ENCODE assay signal across 8 cellular contexts in genomic region chr13:41017153-41017552, GRCh38. TPM values are rescaled to one million over a fixed set of nuclear protein-coding genes. Genes with fewer than 3 reads are reported as not detected.
DNase-seq lines count a peak whose midpoint lies in the region; ATAC-seq and TF ChIP-seq lines count a peak whose summit lies in the region.

No MANE protein-coding gene starts in this region.

- peaks cover 28% of the 10 kb centered on the region for H3K4me1 ChIP-seq in Panc1 (ENCODE audit: control insufficient read depth, insufficient read depth, low read length)

- H3K9me3 ChIP-seq in Panc1 (ENCODE audit: control insufficient read depth, insufficient read depth, low read depth, low read length), result no peaks in the 10 kb centered on the region

- no peaks in the 10 kb centered on the region for H3K36me3 ChIP-seq in Panc1 (ENCODE audit: control insufficient read depth, insufficient read depth, low read length)

- BruUV-seq in Panc1 (replicated peaks; lab: Mats Ljungman, UMichigan), result no TSS peak

- POLR2A ChIA-PET in Panc1 (lab: Charles Lee), result no interaction called here

- in situ Hi-C loops in Panc1 (cut with HindIII; ENCODE audit: low pct_unique_long_range_greater_than_20kb, low sequenced_read_pairs), result no loop called here

- H3K27me3 ChIP-seq in Panc1 (ENCODE audit: control insufficient read depth, insufficient read depth, low read length), result no peaks in the 10 kb centered on the region

- no peak for TF ChIP-seq CTCF in Panc1 (IDR thresholded peaks at IDR 0.05)
- no peak for TF ChIP-seq CTCF in epithelial cell of esophagus (IDR thresholded peaks at IDR 0.05; ENCODE audit: insufficient read depth, low read depth, low read length, missing control alignments)

- ATAC-seq in GM21423 (IDR thresholded peaks at IDR 0.05; ENCODE audit: unreplicated experiment) (peak; percentile 33), Panc1 (peak; percentile 86)

- H3K4me3 ChIP-seq in Panc1 (ENCODE audit: low read depth in 2 of 2, low read length in 2 of 2) (peak overlapping the region in 1 of 2 experiments; percentile 30; a peak in 1 of 4 replicates), epithelial cell of esophagus (ENCODE audit: low read length) (peak overlapping the region; percentile 61)

- CTCF ChIA-PET in Panc1 (lab: Charles Lee), result no interaction called here

- DNase-seq in Panc1 (ENCODE audit: low read depth, low spot score) (no peak), epithelial cell of esophagus (ENCODE audit: low read depth) (peak; percentile 44), NCI-H2171 (lab: John Stamatoyannopoulos, UW) (no peak), NCI-H187 (lab: John Stamatoyannopoulos, UW) (no peak), cerebellar cortex (ENCODE audit: low spot score) (no peak)
- DNase-seq in stimulated activated CD8-positive, alpha-beta memory T cell treated with anti-CD3 and anti-CD28 coated beads, Interleukin-4, amount 100 ng/mL, for 48 hours, result peak; percentile 38
- no peak for DNase-seq in stimulated activated CD4-positive, alpha-beta T cell treated with anti-CD3 and anti-CD28 coated beads, Interleukin-4, amount 100 ng/mL, for 1 hour

- intact Hi-C loops in Panc1 (cut with micrococcal nuclease; ENCODE audit: unreplicated experiment), result no loop called here

- peak overlapping the region; percentile 63 for H3K27ac ChIP-seq in Panc1 (ENCODE audit: low read length)

RNA-seq across cellular contexts. Expression of gene ELF1, which starts 2.0 kb away (rescaled TPM):
- total RNA-seq in Panc1 (2021; ENCODE audit: unreplicated experiment), result 28.5 TPM
- polyA plus RNA-seq in Panc1 (2012; ENCODE audit: insufficient read length), result 19.9 TPM

RNA-seq across cellular contexts. Expression of gene WBP4, which starts 44.2 kb away (rescaled TPM):
- total RNA-seq in Panc1 (2021; ENCODE audit: unreplicated experiment), result 10.0 TPM
- polyA plus RNA-seq in Panc1 (2012; ENCODE audit: insufficient read length), result 8.9 TPM

Comparison
In these comparisons a context has a peak if more than half of its experiments do, and no peak if none do; other contexts are left out.
1. DNase-seq: peak in epithelial cell of esophagus (single experiment) and stimulated activated CD8-positive, alpha-beta memory T cell treated with anti-CD3 and anti-CD28 coated beads, Interleukin-4, amount 100 ng/mL, for 48 hours (single experiment); none in Panc1 (single experiment), stimulated activated CD4-positive, alpha-beta T cell treated with anti-CD3 and anti-CD28 coated beads, Interleukin-4, amount 100 ng/mL, for 1 hour (single experiment), NCI-H2171 (single experiment), NCI-H187 (0 of 2) and cerebellar cortex (single experiment).